1 cellular context compared by ENCODE assay signal in the genomic region with DNA sequence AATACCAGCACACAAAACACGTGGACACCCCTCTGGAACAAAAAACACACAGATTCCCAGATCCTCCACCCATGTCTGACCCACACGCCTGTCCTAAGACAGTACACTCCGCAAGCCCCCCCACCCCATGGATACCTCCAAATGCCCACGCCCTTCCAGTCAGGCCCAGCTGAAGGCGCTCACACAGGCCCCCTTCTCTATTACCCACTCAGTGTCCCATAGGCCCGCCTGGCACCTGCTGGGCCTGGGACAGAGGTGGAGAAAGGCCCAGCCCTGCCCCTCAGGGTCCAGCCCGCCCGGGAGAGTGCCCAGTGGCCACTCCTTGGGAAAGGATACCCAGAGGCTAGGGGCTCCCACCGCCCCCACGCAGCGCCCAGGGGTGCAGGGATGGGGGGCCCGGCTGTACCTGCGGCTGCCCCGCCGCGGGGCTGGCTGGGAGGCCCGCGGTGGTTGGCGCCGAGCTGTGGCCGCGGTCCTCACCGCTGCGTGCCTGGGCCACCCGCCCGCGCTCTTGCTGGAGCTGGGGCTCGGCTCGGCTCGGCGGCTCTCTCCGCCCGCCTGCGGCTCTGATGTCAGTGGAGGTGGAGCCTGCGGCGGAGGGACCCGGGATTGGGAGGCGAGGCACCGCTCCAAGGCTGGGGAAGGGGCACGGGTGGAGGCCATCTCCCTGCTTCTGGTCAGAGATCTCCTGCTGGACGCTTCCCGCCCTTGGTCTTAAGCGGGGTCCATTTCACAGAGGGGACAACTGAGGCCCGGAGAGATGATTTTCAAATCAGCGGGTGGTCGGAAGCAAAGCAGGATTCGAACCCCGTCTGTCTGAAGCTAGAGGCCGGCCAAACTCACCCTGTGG.
TF ChIP-seq lines count a peak whose summit lies in the region.

A gene (minus strand): TSS at position 522 of the 850 bp plus-strand sequence. CDS start 2,198 bp downstream, outside the sequence.

TF ChIP-seq in HEK293, 187 proteins besides CTCF, POLR2A, EP300 and RAD21 (continued from another document):
- TF ChIP-seq, protein P1, sequence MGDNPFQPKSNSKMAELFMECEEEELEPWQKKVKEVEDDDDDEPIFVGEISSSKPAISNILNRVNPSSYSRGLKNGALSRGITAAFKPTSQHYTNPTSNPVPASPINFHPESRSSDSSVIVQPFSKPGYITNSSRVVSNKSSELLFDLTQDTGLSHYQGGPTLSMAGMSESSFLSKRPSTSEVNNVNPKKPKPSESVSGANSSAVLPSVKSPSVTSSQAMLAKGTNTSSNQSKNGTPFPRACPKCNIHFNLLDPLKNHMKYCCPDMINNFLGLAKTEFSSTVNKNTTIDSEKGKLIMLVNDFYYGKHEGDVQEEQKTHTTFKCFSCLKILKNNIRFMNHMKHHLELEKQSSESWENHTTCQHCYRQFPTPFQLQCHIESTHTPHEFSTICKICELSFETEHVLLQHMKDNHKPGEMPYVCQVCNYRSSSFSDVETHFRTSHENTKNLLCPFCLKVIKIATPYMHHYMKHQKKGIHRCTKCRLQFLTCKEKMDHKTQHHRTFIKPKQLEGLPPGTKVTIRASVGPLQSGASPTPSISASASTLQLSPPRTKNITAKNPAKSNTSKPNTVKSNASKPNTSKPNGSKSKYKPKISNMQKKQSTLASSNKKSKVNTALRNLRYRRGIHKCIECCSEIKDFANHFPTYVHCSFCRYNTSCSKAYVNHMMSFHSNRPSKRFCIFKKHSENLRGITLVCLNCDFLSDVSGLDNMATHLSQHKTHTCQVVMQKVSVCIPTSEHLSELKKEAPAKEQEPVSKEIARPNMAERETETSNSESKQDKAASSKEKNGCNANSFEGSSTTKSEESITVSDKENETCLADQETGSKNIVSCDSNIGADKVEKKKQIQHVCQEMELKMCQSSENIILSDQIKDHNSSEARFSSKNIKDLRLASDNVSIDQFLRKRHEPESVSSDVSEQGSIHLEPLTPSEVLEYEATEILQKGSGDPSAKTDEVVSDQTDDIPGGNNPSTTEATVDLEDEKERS (tag by site-specific recombination; IDR thresholded peaks at IDR 0.05) = no peak
- TF ChIP-seq ZNF571 (tag by site-specific recombination; IDR thresholded peaks at IDR 0.05) (no peak), ZNF791 (tag by site-specific recombination; IDR thresholded peaks at IDR 0.05) (no peak), OSR2 (tag by site-specific recombination; IDR thresholded peaks at IDR 0.05) (no peak), OVOL3 (tag by site-specific recombination; IDR thresholded peaks at IDR 0.05) (no peak)
- TF ChIP-seq, protein P2, sequence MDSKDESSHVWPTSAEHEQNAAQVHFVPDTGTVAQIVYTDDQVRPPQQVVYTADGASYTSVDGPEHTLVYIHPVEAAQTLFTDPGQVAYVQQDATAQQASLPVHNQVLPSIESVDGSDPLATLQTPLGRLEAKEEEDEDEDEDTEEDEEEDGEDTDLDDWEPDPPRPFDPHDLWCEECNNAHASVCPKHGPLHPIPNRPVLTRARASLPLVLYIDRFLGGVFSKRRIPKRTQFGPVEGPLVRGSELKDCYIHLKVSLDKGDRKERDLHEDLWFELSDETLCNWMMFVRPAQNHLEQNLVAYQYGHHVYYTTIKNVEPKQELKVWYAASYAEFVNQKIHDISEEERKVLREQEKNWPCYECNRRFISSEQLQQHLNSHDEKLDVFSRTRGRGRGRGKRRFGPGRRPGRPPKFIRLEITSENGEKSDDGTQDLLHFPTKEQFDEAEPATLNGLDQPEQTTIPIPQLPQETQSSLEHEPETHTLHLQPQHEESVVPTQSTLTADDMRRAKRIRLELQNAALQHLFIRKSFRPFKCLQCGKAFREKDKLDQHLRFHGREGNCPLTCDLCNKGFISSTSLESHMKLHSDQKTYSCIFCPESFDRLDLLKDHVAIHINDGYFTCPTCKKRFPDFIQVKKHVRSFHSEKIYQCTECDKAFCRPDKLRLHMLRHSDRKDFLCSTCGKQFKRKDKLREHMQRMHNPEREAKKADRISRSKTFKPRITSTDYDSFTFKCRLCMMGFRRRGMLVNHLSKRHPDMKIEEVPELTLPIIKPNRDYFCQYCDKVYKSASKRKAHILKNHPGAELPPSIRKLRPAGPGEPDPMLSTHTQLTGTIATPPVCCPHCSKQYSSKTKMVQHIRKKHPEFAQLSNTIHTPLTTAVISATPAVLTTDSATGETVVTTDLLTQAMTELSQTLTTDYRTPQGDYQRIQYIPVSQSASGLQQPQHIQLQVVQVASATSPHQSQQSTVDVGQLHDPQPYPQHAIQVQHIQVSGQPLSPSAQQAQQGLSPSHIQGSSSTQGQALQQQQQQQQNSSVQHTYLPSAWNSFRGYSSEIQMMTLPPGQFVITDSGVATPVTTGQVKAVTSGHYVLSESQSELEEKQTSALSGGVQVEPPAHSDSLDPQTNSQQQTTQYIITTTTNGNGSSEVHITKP (tag by site-specific recombination; IDR thresholded peaks at IDR 0.05) = no peak; the same call in 1 of the 2 replicates
TF ChIP-seq in HEK293: peak in this region for 26.
